23 cellular contexts compared by ENCODE assay signal in the genomic region with DNA sequence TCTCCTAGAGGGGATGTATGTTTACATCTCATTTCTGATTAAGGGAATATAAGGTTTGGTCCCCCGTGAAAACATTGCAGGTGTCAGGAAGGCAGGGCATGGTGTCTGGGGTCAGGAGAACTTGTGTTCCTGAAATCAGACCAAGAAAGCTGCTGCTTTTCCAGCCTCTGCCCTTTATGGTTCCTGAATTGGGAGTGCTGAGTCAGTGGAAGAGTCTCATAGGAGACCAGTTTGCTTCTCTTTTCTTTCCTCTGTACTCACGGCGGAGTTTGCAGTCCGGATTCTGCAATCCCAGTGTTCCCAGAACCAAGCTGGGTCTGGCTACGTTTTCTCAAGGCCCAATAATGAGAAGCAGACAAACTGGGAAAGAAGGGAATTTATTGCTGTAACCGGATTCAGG. TPM values are rescaled to one million over a fixed set of nuclear protein-coding genes. Genes with fewer than 3 reads are reported as not detected.
"Had no signal": no experiment of that assay in that cellular context is flagged by ENCODE, and none has a peak within 500 bp of the region (broad histone marks: within the 10 kb centered on the region; RNA-seq: fewer than 3 reads in every experiment).

No MANE protein-coding gene starts in this region.

- H3K27ac ChIP-seq: epithelial cell of prostate, esophagus muscularis mucosa, gastroesophageal sphincter, neural progenitor cell, pancreas, prostate gland, testis, tibial nerve had no signal

- H3K4me2 ChIP-seq: neural progenitor cell had no signal

- H3K27ac Mint-ChIP-seq: natural killer cell treated with Interleukin-12 subunit alpha and Interleukin-12 subunit beta and Interleukin-15 and Interleukin-18, amount 100 ng/mL, for 72 hours; neural progenitor cell; stimulated activated memory B cell treated with anti-CD40 and anti-IgM and Interleukin-4, amounts not matched to agents 10 μg/mL and 1 μg/mL and 100 μg/mL, for 72 hours; stimulated activated naive CD8-positive, alpha-beta T cell treated with anti-CD3 and anti-CD28 coated beads, Interleukin-15, Interleukin-2, amounts not matched to agents 100 ng/mL and 50 ng/mL, for 24 hours had no signal

- H3K36me3 ChIP-seq: esophagus muscularis mucosa, gastroesophageal sphincter, neural progenitor cell, pancreas, prostate gland, spleen, tibial nerve had no signal

- H3K4me1 Mint-ChIP-seq: central memory CD8-positive, alpha-beta T cell; neural progenitor cell had no signal

- H3K27me3 ChIP-seq: pancreas, testis, tibial nerve had no signal

- H3K4me3 ChIP-seq: esophagus muscularis mucosa, gastroesophageal sphincter, neural progenitor cell, pancreas, prostate gland, spleen, testis, tibial nerve had no signal

- DNase-seq: effector memory CD4-positive, alpha-beta T cell; glutamatergic neuron; islet precursor cell; mammary epithelial cell; nucleus accumbens; pancreas; spleen; stimulated activated CD4-positive, alpha-beta T cell treated with anti-CD3 and anti-CD28 coated beads, Interleukin-15, amount 100 ng/mL, for 24 hours; stimulated activated CD4-positive, alpha-beta T cell treated with anti-CD3 and anti-CD28 coated beads, Interleukin-1b, Interleukin-23, amount 100 ng/mL, for 48 hours; stimulated activated CD4-positive, alpha-beta T cell treated with anti-CD3 and anti-CD28 coated beads, Interleukin-4, amount 100 ng/mL, for 24 hours; testis had no signal

- ATAC-seq: gastroesophageal sphincter; natural killer cell treated with Interleukin-12 subunit alpha and Interleukin-12 subunit beta and Interleukin-15 and Interleukin-18, amount 100 ng/mL, for 72 hours; stimulated activated memory B cell treated with anti-CD40 and anti-IgM and Interleukin-4, amounts not matched to agents 10 μg/mL and 1 μg/mL and 100 μg/mL, for 72 hours had no signal

- H3K9me3 ChIP-seq: pancreas, prostate gland, testis had no signal

- H3K4me3 Mint-ChIP-seq: central memory CD8-positive, alpha-beta T cell; natural killer cell treated with Interleukin-12 subunit alpha and Interleukin-12 subunit beta and Interleukin-15 and Interleukin-18, amount 100 ng/mL, for 72 hours; neural progenitor cell; stimulated activated memory B cell treated with anti-CD40 and anti-IgM and Interleukin-4, amounts not matched to agents 10 μg/mL and 1 μg/mL and 100 μg/mL, for 72 hours; stimulated activated naive CD8-positive, alpha-beta T cell treated with anti-CD3 and anti-CD28 coated beads, Interleukin-15, Interleukin-2, amounts not matched to agents 100 ng/mL and 50 ng/mL, for 24 hours had no signal

- H3K4me1 ChIP-seq: esophagus muscularis mucosa, gastroesophageal sphincter, neural progenitor cell, pancreas, prostate gland, testis, tibial nerve had no signal

- H3K36me3 Mint-ChIP-seq: neural progenitor cell; stimulated activated memory B cell treated with anti-CD40 and anti-IgM and Interleukin-4, amounts not matched to agents 10 μg/mL and 1 μg/mL and 100 μg/mL, for 72 hours had no signal

- H2AFZ ChIP-seq: neural progenitor cell had no signal

- H3K9ac ChIP-seq: neural progenitor cell had no signal

RNA-seq across cellular contexts. Expression of gene MARCO, which starts 5.1 kb away (rescaled TPM):
- total RNA-seq: fibroblast of villous mesenchyme; mammary epithelial cell; natural killer cell treated with Interleukin-12 subunit alpha and Interleukin-12 subunit beta and Interleukin-15 and Interleukin-18, amount 100 ng/mL, for 72 hours; renal cortical epithelial cell had no signal
